In the genomic region with DNA sequence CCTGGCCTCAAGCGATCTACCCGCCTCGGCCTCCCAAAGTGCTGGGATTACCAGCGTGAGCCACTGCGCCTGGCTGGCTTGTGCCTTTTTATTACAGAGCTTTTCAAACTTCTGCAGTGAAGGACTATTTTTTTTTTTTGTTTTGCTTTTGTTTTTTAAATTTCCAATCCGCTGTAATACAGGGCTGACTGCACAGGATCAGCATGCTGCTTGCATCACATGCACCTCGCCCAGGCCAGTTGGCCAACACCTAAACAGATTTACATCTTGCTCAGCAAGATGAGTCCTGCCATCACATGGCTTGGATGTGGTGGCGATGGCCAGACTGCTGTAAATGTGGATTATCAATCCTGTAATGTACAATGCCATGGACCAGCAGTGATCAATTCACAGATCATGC, we compare ENCODE assay signal across 18 cellular contexts.
DNase-seq lines count a peak whose midpoint lies in the region; ATAC-seq and TF ChIP-seq lines count a peak whose summit lies in the region.
"Had no signal": no experiment of that assay in that cellular context is flagged by ENCODE, and none has a peak within 500 bp of the region (broad histone marks: within the 10 kb centered on the region; RNA-seq: fewer than 3 reads in every experiment).

No MANE protein-coding gene starts in this region.

- no peak overlapping the region for H3K4me3 Mint-ChIP-seq in mesothelial cell of epicardium
- H3K4me3 Mint-ChIP-seq: activated naive CD4-positive, alpha-beta T cell treated with anti-CD3 and anti-CD28 coated beads for 36 hours; CD8-positive, alpha-beta T cell had no signal

- H3K27me3 ChIP-seq in heart right ventricle: no peaks in the 10 kb centered on the region
- H3K27me3 ChIP-seq in right atrium auricular region: no peaks in the 10 kb centered on the region
- no peaks in the 10 kb centered on the region for H3K27me3 ChIP-seq in MG63

- H3K27ac ChIP-seq in heart right ventricle (peak overlapping the region in 6 of 10 donors; percentile 19 to 89 (median 82)), right atrium auricular region (no peak overlapping the region), cingulate gyrus (ENCODE audit: low read depth, low read length) (peak overlapping the region; percentile 35)
- H3K27ac ChIP-seq: coronary artery, parathyroid adenoma had no signal

- peaks cover 7 to 85% (median 43%) of the 10 kb centered on the region in 9 donors for H3K4me1 ChIP-seq in heart right ventricle
- peaks cover 0 to 42% of the 10 kb centered on the region in 2 donors for H3K4me1 ChIP-seq in right atrium auricular region

- 96 to 98% methylated on average over 8 of the region's 8 CpGs for WGBS in heart right ventricle, 2 donors

- peaks cover 56% of the 10 kb centered on the region for H3K4me1 Mint-ChIP-seq in mesothelial cell of epicardium

- no peaks in the 10 kb centered on the region for H3K27me3 Mint-ChIP-seq in mesothelial cell of epicardium (ENCODE audit: low read depth)

- DNase-seq in heart right ventricle: no peak
- DNase-seq in right atrium auricular region (ENCODE audit: low spot score): no peak
- DNase-seq in mesothelial cell of epicardium (ENCODE audit: low spot score in 2 of 2, unreplicated experiment in 2 of 2): no peak
- DNase-seq in NCI-H1105 treated with DMSO at 0.1 percent for 48 hours (lab: John Stamatoyannopoulos, UW): no peak
- DNase-seq in MG63: no peak
- no peak for DNase-seq in activated effector memory CD4-positive, alpha-beta T cell treated with Interleukin-2 at 50 U/mL for 16 hours
- DNase-seq: activated CD4-positive, alpha-beta T cell treated with anti-CD3 and anti-CD28 coated beads, Interleukin-2, amount 50 U/mL, for 4 hours; activated naive CD4-positive, alpha-beta T cell treated with anti-CD3 and anti-CD28 coated beads for 36 hours; activated T-cell treated with anti-CD3 and anti-CD28 coated beads for 4 hours; CD8-positive, alpha-beta T cell; DMS79 treated with DMSO at 0.1 percent for 48 hours; NCI-H1436 treated with DMSO at 0.1 percent for 48 hours; stimulated activated CD8-positive, alpha-beta memory T cell treated with anti-CD3 and anti-CD28 coated beads, Interleukin-4, amount 100 ng/mL, for 48 hours had no signal

- no peak for ATAC-seq in heart right ventricle
- no peak for ATAC-seq in HG03139 (IDR thresholded peaks at IDR 0.05; ENCODE audit: unreplicated experiment)
- ATAC-seq: CD8-positive, alpha-beta T cell had no signal

- peak overlapping the region; percentile 50 for H3K27ac Mint-ChIP-seq in mesothelial cell of epicardium
- H3K27ac Mint-ChIP-seq: activated naive CD4-positive, alpha-beta T cell treated with anti-CD3 and anti-CD28 coated beads for 36 hours; CD8-positive, alpha-beta T cell had no signal

- H3K36me3 ChIP-seq in heart right ventricle (no peaks in the 10 kb centered on the region), right atrium auricular region (no peaks in the 10 kb centered on the region), MG63 (no peaks in the 10 kb centered on the region)

- intact Hi-C loops in heart right ventricle (cut with DNase I): loop anchor here in 5 of 10 donors (5.0 to 10.0 kb wide), 7 partner anchors 74 to 219 kb away; partner anchors contain the start of gene LIMCH1 (in 2 of the 5)

- peaks cover 4% of the 10 kb centered on the region for H3K9me3 Mint-ChIP-seq in mesothelial cell of epicardium
- H3K9me3 Mint-ChIP-seq: activated naive CD4-positive, alpha-beta T cell treated with anti-CD3 and anti-CD28 coated beads for 36 hours; CD8-positive, alpha-beta T cell had no signal

- TF ChIP-seq CTCF in heart right ventricle (IDR thresholded peaks at IDR 0.05) (no peak), right atrium auricular region (IDR thresholded peaks at IDR 0.05) (no peak), mesothelial cell of epicardium (IDR thresholded peaks at IDR 0.05; ENCODE audit: unreplicated experiment) (no peak)

- no peaks in the 10 kb centered on the region for H3K9me3 ChIP-seq in heart right ventricle
- no peaks in the 10 kb centered on the region for H3K9me3 ChIP-seq in right atrium auricular region
- H3K9me3 ChIP-seq in MG63: no peaks in the 10 kb centered on the region

- H3K4me3 ChIP-seq in heart right ventricle (no peak overlapping the region), right atrium auricular region (no peak overlapping the region), MG63 (no peak overlapping the region)
- H3K4me3 ChIP-seq: coronary artery, smooth muscle cell had no signal

- H3K36me3 Mint-ChIP-seq in mesothelial cell of epicardium: no peaks in the 10 kb centered on the region
- H3K36me3 Mint-ChIP-seq: CD8-positive, alpha-beta T cell had no signal

Comparison
In these comparisons a context has a peak if more than half of its experiments do, and no peak if none do; other contexts are left out.
1. H3K27ac ChIP-seq: peak in heart right ventricle (6 of 10) and cingulate gyrus (single experiment); none in right atrium auricular region (0 of 2).